8 cellular contexts compared by ENCODE assay signal in genomic region chr5:138491284-138491648, GRCh38. TPM values are rescaled to one million over a fixed set of nuclear protein-coding genes. Genes with fewer than 3 reads are reported as not detected.
A peak's percentile ranks its signal among the peaks of the same experiment; 100 is the strongest.
DNase-seq lines count a peak whose midpoint lies in the region; ATAC-seq and TF ChIP-seq lines count a peak whose summit lies in the region.

No MANE protein-coding gene starts in this region.

- peaks cover 10% of the 10 kb centered on the region for H3K4me1 Mint-ChIP-seq in activated naive CD4-positive, alpha-beta T cell treated with anti-CD3 and anti-CD28 coated beads, Interleukin-2, amount 10 ng/mL, durations not matched to agents 7 days and 5 days

- TF ChIP-seq POLR2A in right lobe of liver (IDR thresholded peaks at IDR 0.05) = no peak
- no peak for TF ChIP-seq POLR2A in tibial nerve (IDR thresholded peaks at IDR 0.05)

- TF ChIP-seq EP300 in tibial nerve (IDR thresholded peaks at IDR 0.05) = no peak

- CTCF ChIA-PET in activated naive CD4-positive, alpha-beta T cell treated with anti-CD3 and anti-CD28 coated beads, Interleukin-2, amount 10 ng/mL, durations not matched to agents 7 days and 5 days (lab: Charles Lee) = interaction anchor here (0.7 kb wide), 1 partner anchor 1644 kb away, joined by 3 read pairs; no protein-coding TSS in a partner anchor

- no peaks in the 10 kb centered on the region for H3K27me3 ChIP-seq in right lobe of liver
- peaks cover 0 to 13% of the 10 kb centered on the region in 2 donors for H3K27me3 ChIP-seq in tibial nerve

- no peak for DNase-seq in activated naive CD4-positive, alpha-beta T cell treated with anti-CD3 and anti-CD28 coated beads, Interleukin-2, amount 10 ng/mL, durations not matched to agents 7 days and 5 days
- no peak for DNase-seq in activated naive CD4-positive, alpha-beta T cell treated with anti-CD3 and anti-CD28 coated beads, Interleukin-2, amount 50 U/mL, for 72 hours (ENCODE audit: low spot score in 2 of 2)
- DNase-seq in right lobe of liver = no peak
- no peak for DNase-seq in tibial nerve (ENCODE audit: low spot score in 2 of 2)
- no peak for DNase-seq in SW 1271 (lab: John Stamatoyannopoulos, UW)
- no peak for DNase-seq in activated CD4-positive, alpha-beta T cell treated with anti-CD3 and anti-CD28 coated beads for 1 hour

- H3K4me3 Mint-ChIP-seq in activated naive CD4-positive, alpha-beta T cell treated with anti-CD3 and anti-CD28 coated beads, Interleukin-2, amount 10 ng/mL, durations not matched to agents 7 days and 5 days = peak overlapping the region; percentile 15

- WGBS in right lobe of liver (ENCODE audit: insufficient coverage, low coverage, low lambda C conversion rate, missing lambda C conversion rate) = 22% methylated on average over 6 of the region's 11 CpGs
- WGBS in tibial nerve, 2 donors = 48 to 61% methylated on average over 9 to 11 of the region's 11 CpGs

- H3K4me1 ChIP-seq in right lobe of liver (peaks cover 0 to 19% (median 7%) of the 10 kb centered on the region in 4 donors), tibial nerve (peaks cover 0 to 23% (median 15%) of the 10 kb centered on the region in 4 donors)

- H3K36me3 ChIP-seq in right lobe of liver (no peaks in the 10 kb centered on the region), tibial nerve (no peaks in the 10 kb centered on the region)

- no peak overlapping the region for H3K27ac Mint-ChIP-seq in activated naive CD4-positive, alpha-beta T cell treated with anti-CD3 and anti-CD28 coated beads, Interleukin-2, amount 10 ng/mL, durations not matched to agents 7 days and 5 days
- H3K27ac Mint-ChIP-seq in activated naive CD4-positive, alpha-beta T cell treated with anti-CD3 and anti-CD28 coated beads, Interleukin-2, amount 50 U/mL, for 72 hours = no peak overlapping the region

- TF ChIP-seq CTCF in right lobe of liver (IDR thresholded peaks at IDR 0.05) (no peak), tibial nerve (IDR thresholded peaks at IDR 0.05) (no peak)

- no peaks in the 10 kb centered on the region for H3K9me3 Mint-ChIP-seq in activated naive CD4-positive, alpha-beta T cell treated with anti-CD3 and anti-CD28 coated beads, Interleukin-2, amount 10 ng/mL, durations not matched to agents 7 days and 5 days
- H3K9me3 Mint-ChIP-seq in activated naive CD4-positive, alpha-beta T cell treated with anti-CD3 and anti-CD28 coated beads, Interleukin-2, amount 50 U/mL, for 72 hours = no peaks in the 10 kb centered on the region

- ATAC-seq in activated naive CD4-positive, alpha-beta T cell treated with anti-CD3 and anti-CD28 coated beads, Interleukin-2, amount 50 U/mL, for 72 hours = no peak
- ATAC-seq in right lobe of liver (no peak), HG02571 (IDR thresholded peaks at IDR 0.05; ENCODE audit: unreplicated experiment) (no peak)

- peaks cover 83% of the 10 kb centered on the region for H3K27me3 Mint-ChIP-seq in activated naive CD4-positive, alpha-beta T cell treated with anti-CD3 and anti-CD28 coated beads, Interleukin-2, amount 10 ng/mL, durations not matched to agents 7 days and 5 days

- H3K27ac ChIP-seq in angular gyrus (ENCODE audit: low read depth, low read length) (peak overlapping the region; percentile 55), right lobe of liver (peak overlapping the region in 1 of 3 donors; percentile 96), tibial nerve (no peak overlapping the region)

- H3K36me3 Mint-ChIP-seq in activated naive CD4-positive, alpha-beta T cell treated with anti-CD3 and anti-CD28 coated beads, Interleukin-2, amount 10 ng/mL, durations not matched to agents 7 days and 5 days = no peaks in the 10 kb centered on the region
- H3K36me3 Mint-ChIP-seq in activated naive CD4-positive, alpha-beta T cell treated with anti-CD3 and anti-CD28 coated beads, Interleukin-2, amount 50 U/mL, for 72 hours = no peaks in the 10 kb centered on the region

- intact Hi-C loops in right lobe of liver (cut with DNase I) = no loop called here

- H3K9me3 ChIP-seq in right lobe of liver (no peaks in the 10 kb centered on the region), tibial nerve (no peaks in the 10 kb centered on the region)

- H3K4me3 ChIP-seq in right lobe of liver = peak overlapping the region; percentile 60 to 76 (median 63)
- H3K4me3 ChIP-seq in tibial nerve = peak overlapping the region; percentile 44 to 61 (median 58)

RNA-seq across cellular contexts. Expression of gene EGR1, which starts 26.0 kb away (rescaled TPM):
- total RNA-seq in activated naive CD4-positive, alpha-beta T cell treated with anti-CD3 and anti-CD28 coated beads, Interleukin-2, amount 50 U/mL, for 72 hours = 10 to 100 TPM; 39.4 to 60.1 TPM
- total RNA-seq in right lobe of liver = 10 to 100 TPM in 5 of 6 experiments, 1 to 10 TPM in 1; 6.6 to 72.9 (median 16.6) TPM
- 10 to 100 TPM in 2 of 4 donors, 1 to 10 TPM in 2; 3.1 to 14.1 (median 8.8) TPM for total RNA-seq in tibial nerve

RNA-seq across cellular contexts. Expression of gene ETF1, which starts 51.8 kb away (rescaled TPM):
- 100 to 1,000 TPM; 109 to 120 TPM for total RNA-seq in activated naive CD4-positive, alpha-beta T cell treated with anti-CD3 and anti-CD28 coated beads, Interleukin-2, amount 50 U/mL, for 72 hours
- 10 to 100 TPM; 29.5 to 52.1 (median 39.4) TPM for total RNA-seq in right lobe of liver
- 10 to 100 TPM; 48.4 to 80.1 (median 58.6) TPM for total RNA-seq in tibial nerve

RNA-seq across cellular contexts. Expression of gene REEP2, which starts 52.4 kb away (rescaled TPM):
- 1 to 10 TPM; 1.3 to 5.9 TPM for total RNA-seq in activated naive CD4-positive, alpha-beta T cell treated with anti-CD3 and anti-CD28 coated beads, Interleukin-2, amount 50 U/mL, for 72 hours
- not detected for total RNA-seq in right lobe of liver
- total RNA-seq in tibial nerve = 1 to 10 TPM; 5.7 to 8.1 (median 7.5) TPM
